Comparison of ENCODE assay signal across 8 cellular contexts in the genomic region with DNA sequence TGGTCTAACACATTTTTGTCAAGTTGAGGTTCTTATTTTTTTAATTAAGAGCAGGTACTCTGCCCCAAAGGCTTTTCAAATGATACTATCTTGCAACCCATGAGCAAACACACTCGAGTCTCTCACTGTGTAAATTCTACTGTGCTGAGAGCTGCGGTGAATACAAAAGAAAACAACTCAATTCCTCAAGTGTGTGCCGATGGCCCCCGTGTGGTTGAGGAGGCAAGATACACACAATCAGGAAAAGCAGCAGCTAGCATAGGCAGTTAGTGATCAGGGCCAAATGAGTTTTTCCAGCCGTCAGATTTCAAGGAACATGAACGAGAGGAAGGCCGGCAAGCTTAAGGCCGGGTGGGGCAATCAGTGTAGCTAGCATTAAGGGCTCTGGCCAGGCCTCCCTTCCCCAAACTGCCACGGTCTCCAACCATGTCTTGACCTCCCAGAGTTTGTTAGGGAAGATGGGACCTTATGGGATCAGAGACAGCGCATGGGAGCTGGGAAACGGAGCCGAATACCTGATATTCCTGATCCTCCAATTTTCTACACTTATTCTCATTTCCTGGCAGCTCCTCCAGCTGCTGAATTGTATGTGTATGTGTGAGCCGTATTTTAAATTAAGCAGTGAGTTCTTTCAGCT. TPM values are rescaled to one million over a fixed set of nuclear protein-coding genes. Genes with fewer than 3 reads are reported as not detected.
DNase-seq lines count a peak whose midpoint lies in the region; ATAC-seq and TF ChIP-seq lines count a peak whose summit lies in the region.

No MANE protein-coding gene starts in this region.

- H3K4me1 Mint-ChIP-seq in activated T-helper 17 cell treated with anti-CD3 and anti-CD28 coated beads, Interleukin-2, amount 50 U/mL, for 72 hours = peaks cover 5% of the 10 kb centered on the region
- H3K4me1 Mint-ChIP-seq in immature natural killer cell = no peaks in the 10 kb centered on the region

- peaks cover 37% of the 10 kb centered on the region for H3K4me1 ChIP-seq in GM23248 (ENCODE audit: insufficient read depth)
- H3K4me1 ChIP-seq in ovary (ENCODE audit: insufficient read depth) = no peaks in the 10 kb centered on the region

- no peak overlapping the region for H3K27ac Mint-ChIP-seq in activated T-helper 17 cell treated with anti-CD3 and anti-CD28 coated beads, Interleukin-2, amount 50 U/mL, for 72 hours
- no peak overlapping the region for H3K27ac Mint-ChIP-seq in immature natural killer cell

- H3K9me3 Mint-ChIP-seq in activated T-helper 17 cell treated with anti-CD3 and anti-CD28 coated beads, Interleukin-2, amount 50 U/mL, for 72 hours = no peaks in the 10 kb centered on the region
- H3K9me3 Mint-ChIP-seq in immature natural killer cell = peaks cover 0 to 2% (median 0%) of the 10 kb centered on the region in 6 donors

- 1 to 2% methylated on average over 13 of the region's 13 CpGs for WGBS in GM23248 (ENCODE audit: low coverage in 1 of 2, low lambda C conversion rate in 2 of 2, missing lambda C conversion rate in 2 of 2), 2 experiments
- 28 to 36% (median 32%) methylated on average over 13 of the region's 13 CpGs for WGBS in ovary, 3 donors

- ATAC-seq in esophagus mucosa (peak; percentile 49), HG03280 (IDR thresholded peaks at IDR 0.05; ENCODE audit: unreplicated experiment) (no peak)
- ATAC-seq in activated T-helper 17 cell treated with anti-CD3 and anti-CD28 coated beads, Interleukin-2, amount 50 U/mL, for 72 hours (replicated peaks) = no peak

- H3K36me3 ChIP-seq in GM23248 (ENCODE audit: low read depth) (no peaks in the 10 kb centered on the region), ovary (no peaks in the 10 kb centered on the region)

- H3K27me3 Mint-ChIP-seq in activated T-helper 17 cell treated with anti-CD3 and anti-CD28 coated beads, Interleukin-2, amount 50 U/mL, for 72 hours = no peaks in the 10 kb centered on the region
- peaks cover 6 to 11% (median 6%) of the 10 kb centered on the region in 3 donors for H3K27me3 Mint-ChIP-seq in immature natural killer cell (ENCODE audit: low read depth in 3 of 3)

- peak overlapping the region; percentile 66 for H3K9ac ChIP-seq in GM23248

- no peaks in the 10 kb centered on the region for H3K9me2 ChIP-seq in GM23248 (ENCODE audit: insufficient read depth)

- no peak overlapping the region for H3K4me3 Mint-ChIP-seq in activated T-helper 17 cell treated with anti-CD3 and anti-CD28 coated beads, Interleukin-2, amount 50 U/mL, for 72 hours
- H3K4me3 Mint-ChIP-seq in immature natural killer cell = no peak overlapping the region

- H3K27me3 ChIP-seq in GM23248 (replicated peaks; ENCODE audit: insufficient read depth) = no peaks in the 10 kb centered on the region
- no peaks in the 10 kb centered on the region for H3K27me3 ChIP-seq in ovary

- H3K27ac ChIP-seq in GM23248 (peak overlapping the region; percentile 68), ovary (no peak overlapping the region)

- H3F3A ChIP-seq in GM23248 (ENCODE audit: insufficient read depth) = peaks cover 36% of the 10 kb centered on the region; the same call in 1 of the 2 replicates

- no peak for TF ChIP-seq EP300 in ovary (IDR thresholded peaks at IDR 0.05)

- TF ChIP-seq CTCF in ovary (IDR thresholded peaks at IDR 0.05) = peak in 2 of 3 donors; percentile 23 to 50

- TF ChIP-seq POLR2A in ovary (IDR thresholded peaks at IDR 0.05) = no peak

- no peaks in the 10 kb centered on the region for H4K20me1 ChIP-seq in GM23248 (ENCODE audit: insufficient read depth)

- intact Hi-C loops in ovary (cut with DNase I) = loop anchor here in 1 of 4 donors (10.0 kb wide), 1 partner anchor 504 kb away; no protein-coding TSS in a partner anchor

- H3K4me3 ChIP-seq in GM23248 = 0 out of 2 replicates have a peak overlapping the region, but pooled peaks have one; percentile 11
- no peak overlapping the region for H3K4me3 ChIP-seq in ovary

- H3K9me3 ChIP-seq in GM23248 (ENCODE audit: low read depth) (no peaks in the 10 kb centered on the region), ovary (no peaks in the 10 kb centered on the region)

- H3K79me2 ChIP-seq in GM23248 (ENCODE audit: insufficient read depth) = no peaks in the 10 kb centered on the region

- H3K36me3 Mint-ChIP-seq in activated T-helper 17 cell treated with anti-CD3 and anti-CD28 coated beads, Interleukin-2, amount 50 U/mL, for 72 hours (ENCODE audit: low read depth) = no peaks in the 10 kb centered on the region
- no peaks in the 10 kb centered on the region for H3K36me3 Mint-ChIP-seq in immature natural killer cell

- H2AFZ ChIP-seq in GM23248 = peak overlapping the region; percentile 85

- peak; percentile 79 for DNase-seq in GM23248
- peak; percentile 57 for DNase-seq in NCI-H510A treated with DMSO at 0.1 percent for 48 hours (lab: John Stamatoyannopoulos, UW)
- peak; percentile 31 to 65 (median 47) for DNase-seq in ovary
- DNase-seq in NCI-H1048 (lab: John Stamatoyannopoulos, UW) = no peak
- DNase-seq in immature natural killer cell = no peak

- H3K4me2 ChIP-seq in GM23248 (ENCODE audit: unreplicated experiment) = peak overlapping the region; percentile 70

- in situ Hi-C loops in GM23248 (cut with MboI) = loop anchor here (25.0 kb wide), 2 partner anchors 506 to 706 kb away; no protein-coding TSS in a partner anchor

RNA-seq across cellular contexts. Expression of a gene that starts 59.7 kb away (rescaled TPM):
- 0.13 and 0.97 TPM in 2 replicates for total RNA-seq in GM23248 (2014; rRNA removed; shearing (Covaris generic))
- polyA plus RNA-seq in GM23248 (2016; fragmentation: Nextera tagmentation; extraction: Ambion mirVana) = 0.06 and 0.20 TPM in 2 replicates
- total RNA-seq in esophagus mucosa = not detected
- total RNA-seq in ovary = 1 to 10 TPM in 4 of 7 donors, under 1 TPM in 3; 0.38 to 3.6 (median 1.5) TPM
- 1 to 10 TPM in 1 of 2 donors, under 1 TPM in 1; 0.69 to 5.9 TPM for polyA plus RNA-seq in ovary
- not detected for total RNA-seq in activated T-helper 17 cell treated with anti-CD3 and anti-CD28 coated beads, Interleukin-2, amount 50 U/mL, for 72 hours
- not detected for polyA plus RNA-seq in immature natural killer cell

Comparison
In these comparisons a context has a peak if more than half of its experiments do, and no peak if none do; other contexts are left out.
1. DNase-seq: peak in GM23248 (single experiment), NCI-H510A treated with DMSO at 0.1 percent for 48 hours (single experiment) and ovary (5 of 5); none in NCI-H1048 (single experiment) and immature natural killer cell (0 of 3).